In genomic region chr4:2911868-2912267, GRCh38 we compare ENCODE assay signal across 1 cellular context.
TF ChIP-seq lines count a peak whose summit lies in the region.

No MANE protein-coding gene starts in this region.

TF ChIP-seq in HepG2, 621 proteins besides CTCF, POLR2A, EP300 and RAD21:
- no peak for TF ChIP-seq ZNF232 (CRISPR knock-in tag; IDR thresholded peaks at IDR 0.05; ENCODE audit: borderline replicate concordance)
- no peak for TF ChIP-seq ZBTB26 (CRISPR knock-in tag; IDR thresholded peaks at IDR 0.05; ENCODE audit: borderline replicate concordance)
- peak; percentile 86 for TF ChIP-seq ZNF768 (CRISPR knock-in tag; IDR thresholded peaks at IDR 0.05)
- TF ChIP-seq, protein P1, sequence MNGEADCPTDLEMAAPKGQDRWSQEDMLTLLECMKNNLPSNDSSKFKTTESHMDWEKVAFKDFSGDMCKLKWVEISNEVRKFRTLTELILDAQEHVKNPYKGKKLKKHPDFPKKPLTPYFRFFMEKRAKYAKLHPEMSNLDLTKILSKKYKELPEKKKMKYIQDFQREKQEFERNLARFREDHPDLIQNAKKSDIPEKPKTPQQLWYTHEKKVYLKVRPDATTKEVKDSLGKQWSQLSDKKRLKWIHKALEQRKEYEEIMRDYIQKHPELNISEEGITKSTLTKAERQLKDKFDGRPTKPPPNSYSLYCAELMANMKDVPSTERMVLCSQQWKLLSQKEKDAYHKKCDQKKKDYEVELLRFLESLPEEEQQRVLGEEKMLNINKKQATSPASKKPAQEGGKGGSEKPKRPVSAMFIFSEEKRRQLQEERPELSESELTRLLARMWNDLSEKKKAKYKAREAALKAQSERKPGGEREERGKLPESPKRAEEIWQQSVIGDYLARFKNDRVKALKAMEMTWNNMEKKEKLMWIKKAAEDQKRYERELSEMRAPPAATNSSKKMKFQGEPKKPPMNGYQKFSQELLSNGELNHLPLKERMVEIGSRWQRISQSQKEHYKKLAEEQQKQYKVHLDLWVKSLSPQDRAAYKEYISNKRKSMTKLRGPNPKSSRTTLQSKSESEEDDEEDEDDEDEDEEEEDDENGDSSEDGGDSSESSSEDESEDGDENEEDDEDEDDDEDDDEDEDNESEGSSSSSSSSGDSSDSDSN (CRISPR knock-in tag; IDR thresholded peaks at IDR 0.05): no peak
- no peak for TF ChIP-seq ETV5 (CRISPR knock-in tag; IDR thresholded peaks at IDR 0.05; ENCODE audit: borderline replicate concordance)
- TF ChIP-seq, protein P2, sequence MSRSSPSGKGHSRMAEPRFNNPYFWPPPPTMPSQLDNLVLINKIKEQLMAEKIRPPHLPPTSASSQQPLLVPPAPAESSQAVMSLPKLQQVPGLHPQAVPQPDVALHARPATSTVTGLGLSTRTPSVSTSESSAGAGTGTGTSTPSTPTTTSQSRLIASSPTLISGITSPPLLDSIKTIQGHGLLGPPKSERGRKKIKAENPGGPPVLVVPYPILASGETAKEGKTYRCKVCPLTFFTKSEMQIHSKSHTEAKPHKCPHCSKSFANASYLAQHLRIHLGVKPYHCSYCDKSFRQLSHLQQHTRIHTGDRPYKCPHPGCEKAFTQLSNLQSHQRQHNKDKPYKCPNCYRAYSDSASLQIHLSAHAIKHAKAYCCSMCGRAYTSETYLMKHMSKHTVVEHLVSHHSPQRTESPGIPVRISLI (CRISPR knock-in tag; IDR thresholded peaks at IDR 0.05; ENCODE audit: borderline replicate concordance): no peak
- no peak for TF ChIP-seq TFDP1 (CRISPR knock-in tag; IDR thresholded peaks at IDR 0.05; ENCODE audit: borderline replicate concordance)
- TF ChIP-seq CHD4 (IDR thresholded peaks at IDR 0.05; ENCODE audit: borderline replicate concordance, low read length): no peak
- TF ChIP-seq, protein P3, sequence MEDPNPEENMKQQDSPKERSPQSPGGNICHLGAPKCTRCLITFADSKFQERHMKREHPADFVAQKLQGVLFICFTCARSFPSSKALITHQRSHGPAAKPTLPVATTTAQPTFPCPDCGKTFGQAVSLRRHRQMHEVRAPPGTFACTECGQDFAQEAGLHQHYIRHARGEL (CRISPR knock-in tag; IDR thresholded peaks at IDR 0.05): no peak
